Comparison of ENCODE assay signal across 20 cellular contexts in genomic region chr5:137727623-137728022, GRCh38. TPM values are rescaled to one million over a fixed set of nuclear protein-coding genes. Genes with fewer than 3 reads are reported as not detected.
A peak's percentile ranks its signal among the peaks of the same experiment; 100 is the strongest.
DNase-seq lines count a peak whose midpoint lies in the region; FAIRE-seq and TF ChIP-seq lines count a peak whose summit lies in the region.
"Had no signal": no experiment of that assay in that cellular context is flagged by ENCODE, and none has a peak within 500 bp of the region (broad histone marks: within the 10 kb centered on the region; RNA-seq: fewer than 3 reads in every experiment).

No MANE protein-coding gene starts in this region.

- no peak overlapping the region for H2BK5ac ChIP-seq in mesendoderm (ENCODE audit: low read length)

- no peaks in the 10 kb centered on the region for H3K27me3 ChIP-seq in HUES48 (ENCODE audit: control insufficient read depth, insufficient read depth, low read length)
- no peaks in the 10 kb centered on the region for H3K27me3 ChIP-seq in endothelial cell of umbilical vein (ENCODE audit: control insufficient read depth in 2 of 2, insufficient read depth in 2 of 2, low read length in 2 of 2)
- no peaks in the 10 kb centered on the region for H3K27me3 ChIP-seq in mesendoderm (ENCODE audit: insufficient read depth, low read length, poor library complexity)
- H3K27me3 ChIP-seq in SK-N-SH (ENCODE audit: insufficient read depth), result no peaks in the 10 kb centered on the region

- no peak overlapping the region for H3K23ac ChIP-seq in mesendoderm (ENCODE audit: low read length)

- no peak for TF ChIP-seq RAD21 in SK-N-SH (IDR thresholded peaks at IDR 0.05; ENCODE audit: low read length)

- H3K4me2 ChIP-seq in endothelial cell of umbilical vein (ENCODE audit: insufficient read depth, low read length) (no peak overlapping the region), mesendoderm (ENCODE audit: low read length) (no peak overlapping the region), SK-N-SH (no peak overlapping the region)
- H3K4me2 ChIP-seq: A549, GM23338 had no signal

- peaks cover 4% of the 10 kb centered on the region for H3F3A ChIP-seq in SK-N-SH (replicated peaks; ENCODE audit: insufficient read depth)

- FAIRE-seq in endothelial cell of umbilical vein (lab: Jason Lieb, UNC), result no peak
- FAIRE-seq in RCC 7860 (lab: Jason Lieb, UNC), result no peak
- FAIRE-seq: A549, GM18507 had no signal

- H3K79me2 ChIP-seq in endothelial cell of umbilical vein (ENCODE audit: control insufficient read depth, insufficient read depth, low read length) (peaks cover 3% of the 10 kb centered on the region), mesendoderm (ENCODE audit: control insufficient read depth, insufficient read depth, low read length) (no peaks in the 10 kb centered on the region), SK-N-SH (ENCODE audit: insufficient read depth) (no peaks in the 10 kb centered on the region)

- no TSS peak for BruUV-seq in endothelial cell of umbilical vein (replicated peaks; lab: Mats Ljungman, UMichigan)

- H3K9ac ChIP-seq in HUES48 (ENCODE audit: low read depth, low read length), result no peak overlapping the region
- H3K9ac ChIP-seq in endothelial cell of umbilical vein (replicated peaks; ENCODE audit: extremely low read depth, insufficient read depth, low read length), result no peak overlapping the region
- H3K9ac ChIP-seq in mesendoderm (ENCODE audit: low read length), result no peak overlapping the region
- H3K9ac ChIP-seq in SK-N-SH, result no peak overlapping the region

- WGBS in mesendoderm (ENCODE audit: extremely low coverage, insufficient coverage, low lambda C conversion rate), result no CpG with 5 or more reads among the region's 2 CpGs
- 68% methylated on average over 2 of the region's 2 CpGs for WGBS in SK-N-SH (ENCODE audit: low lambda C conversion rate)

- TF ChIP-seq EP300 in SK-N-SH (IDR thresholded peaks at IDR 0.05; ENCODE audit: borderline replicate concordance in 1 of 2, low read depth in 1 of 2, low read length in 1 of 2), result no peak

- H4K20me1 ChIP-seq in endothelial cell of umbilical vein (replicated peaks; ENCODE audit: control insufficient read depth, extremely low read depth, insufficient read depth, low read length) (no peaks in the 10 kb centered on the region), SK-N-SH (ENCODE audit: insufficient read depth) (no peaks in the 10 kb centered on the region)

- CTCF ChIA-PET in endothelial cell of umbilical vein (lab: Charles Lee) (interaction anchor here (0.8 to 4.3 kb wide), 28 partner anchors 8 to 98 kb away, joined by 3 to 217 read pairs (median 6); partner anchors contain the start of gene KLHL3), SK-N-SH (lab: Yijun Ruan, JAX) (interaction anchor here (1.0 to 4.4 kb wide), 7 partner anchors 8 to 68 kb away, joined by 3 to 29 read pairs (median 5); no protein-coding TSS in a partner anchor)

- H3K18ac ChIP-seq in mesendoderm (ENCODE audit: low read length), result no peak overlapping the region

- H4K8ac ChIP-seq in mesendoderm (ENCODE audit: low read depth, low read length), result no peak overlapping the region

- H4K5ac ChIP-seq in mesendoderm (ENCODE audit: low read length), result no peak overlapping the region

- TF ChIP-seq CTCF in endothelial cell of umbilical vein (IDR thresholded peaks at IDR 0.05; ENCODE audit: extremely low read depth in 1 of 2, insufficient read depth in 1 of 2, low read depth in 1 of 2, low read length in 2 of 2) (no peak), SK-N-SH (IDR thresholded peaks at IDR 0.05) (no peak)

- DNase-seq in endothelial cell of umbilical vein (ENCODE audit: low read depth, low spot score) (peak; percentile 19), mesendoderm (peak; percentile 75), RCC 7860 (ENCODE audit: low spot score) (no peak), SK-N-SH (no peak)
- no peak for DNase-seq in activated CD4-positive, CD25-positive, alpha-beta regulatory T cell (lab: John Stamatoyannopoulos, UW)
- DNase-seq: 8988T; ACHN; AML-193; C1 segment of cervical spinal cord; Calu3; CD4-positive, alpha-beta memory T cell; COR-L47; DMS53; DMS79 treated with DMSO at 0.1 percent for 48 hours; GF-D8; H9 had no signal

- no peak overlapping the region for H2AFZ ChIP-seq in endothelial cell of umbilical vein (ENCODE audit: low read depth, low read length)
- H2AFZ ChIP-seq in SK-N-SH (ENCODE audit: low read depth), result no peak overlapping the region
- H2AFZ ChIP-seq: GM23338 had no signal

- no peak overlapping the region for H2BK120ac ChIP-seq in mesendoderm (ENCODE audit: low read depth, low read length)

- H3K4me3 ChIP-seq in HUES48 (ENCODE audit: low read depth, low read length), result no peak overlapping the region
- no peak overlapping the region for H3K4me3 ChIP-seq in endothelial cell of umbilical vein (replicated peaks in 1 of 3; ENCODE audit: insufficient read depth in 1 of 3, low read depth in 1 of 3, low read length in 3 of 3)
- H3K4me3 ChIP-seq in mesendoderm (ENCODE audit: low read length), result no peak overlapping the region
- no peak overlapping the region for H3K4me3 ChIP-seq in SK-N-SH (ENCODE audit: low read depth in 2 of 2, low read length in 1 of 2)
- H3K4me3 ChIP-seq: A549, GM23338 had no signal

- H2BK15ac ChIP-seq in mesendoderm (replicated peaks; ENCODE audit: low read depth), result no peak overlapping the region

- H3K9me3 ChIP-seq in HUES48 (ENCODE audit: control insufficient read depth, insufficient read depth, low read length) (no peaks in the 10 kb centered on the region), endothelial cell of umbilical vein (replicated peaks; ENCODE audit: control insufficient read depth, insufficient read depth, low read length) (no peaks in the 10 kb centered on the region), SK-N-SH (no peaks in the 10 kb centered on the region)

- no peak overlapping the region for H3K4ac ChIP-seq in mesendoderm (ENCODE audit: low read depth, low read length)

- no peaks in the 10 kb centered on the region for H3K9me2 ChIP-seq in SK-N-SH

- H3K79me1 ChIP-seq in mesendoderm (ENCODE audit: low read length), result no peaks in the 10 kb centered on the region

- no peaks in the 10 kb centered on the region for H3K9me1 ChIP-seq in endothelial cell of umbilical vein (replicated peaks; ENCODE audit: control insufficient read depth, extremely low read depth, insufficient read depth, low read length)

- intact Hi-C loops in endothelial cell of umbilical vein (cut with micrococcal nuclease), result loop anchor here (1.0 kb wide), 1 partner anchor 67 kb away; no protein-coding TSS in a partner anchor

- dilution Hi-C loops in endothelial cell of umbilical vein (cut with MboI; ENCODE audit: extremely low pct_ligation_motif_present, low sequenced_read_pairs), result no loop called here

- POLR2A ChIA-PET in endothelial cell of umbilical vein (lab: Charles Lee) (no interaction called here), SK-N-SH (lab: Yijun Ruan, JAX) (no interaction called here)

- H3K4me1 ChIP-seq in HUES48 (ENCODE audit: control insufficient read depth, insufficient read depth, low read length), result no peaks in the 10 kb centered on the region
- no peaks in the 10 kb centered on the region for H3K4me1 ChIP-seq in endothelial cell of umbilical vein (ENCODE audit: control insufficient read depth, extremely low read depth, insufficient read depth, low read length)
- peaks cover 3% of the 10 kb centered on the region for H3K4me1 ChIP-seq in mesendoderm (ENCODE audit: control insufficient read depth, low read depth, low read length)
- no peaks in the 10 kb centered on the region for H3K4me1 ChIP-seq in SK-N-SH (ENCODE audit: control insufficient read depth in 1 of 2, insufficient read depth in 2 of 2, low read depth in 1 of 2, low read length in 1 of 2)
- H3K4me1 ChIP-seq: A549 had no signal

- no peak overlapping the region for H3K56ac ChIP-seq in mesendoderm (ENCODE audit: low read length)

- TF ChIP-seq POLR2A in endothelial cell of umbilical vein (IDR thresholded peaks at IDR 0.05; ENCODE audit: low read depth, low read length), result no peak

- H3K36me3 ChIP-seq in HUES48 (ENCODE audit: control insufficient read depth, insufficient read depth, low read length), result no peaks in the 10 kb centered on the region
- H3K36me3 ChIP-seq in endothelial cell of umbilical vein (ENCODE audit: control insufficient read depth in 2 of 2, extremely low read depth in 1 of 2, insufficient read depth in 2 of 2, low read length in 2 of 2), result peaks cover 0 to 4% of the 10 kb centered on the region in 2 experiments
- no peaks in the 10 kb centered on the region for H3K36me3 ChIP-seq in mesendoderm (ENCODE audit: control insufficient read depth, insufficient read depth, low read length)
- no peaks in the 10 kb centered on the region for H3K36me3 ChIP-seq in SK-N-SH (replicated peaks in 1 of 2; ENCODE audit: control insufficient read depth in 1 of 2, insufficient read depth in 2 of 2, low read length in 1 of 2)

- H3K27ac ChIP-seq in HUES48 (ENCODE audit: low read depth, low read length) (peak overlapping the region; percentile 10), endothelial cell of umbilical vein (ENCODE audit: insufficient read depth, low read depth, low read length) (no peak overlapping the region), mesendoderm (ENCODE audit: low read depth, low read length) (peak overlapping the region; percentile 29), SK-N-SH (ENCODE audit: low read depth in 2 of 2, low read length in 1 of 2) (no peak overlapping the region)
- H3K27ac ChIP-seq: A549 had no signal

- H2AK5ac ChIP-seq in mesendoderm (ENCODE audit: low read length), result no peak overlapping the region

RNA-seq across cellular contexts. Expression of gene KLHL3, which starts 8.3 kb away (rescaled TPM):
- 13.6 and 13.9 TPM in 2 replicates for total RNA-seq in endothelial cell of umbilical vein
- 7.5 and 8.8 TPM in 2 replicates for polyA plus RNA-seq in endothelial cell of umbilical vein
- polyA plus RNA-seq in endothelial cell of umbilical vein (2011; cell fraction: cytosol; rRNA removed), result 3.3 and 4.3 TPM in 2 replicates
- polyA plus RNA-seq in endothelial cell of umbilical vein (2011; cell fraction: nucleus; rRNA removed), result 46.1 and 48.4 TPM in 2 replicates
- 4.6 and 5.6 TPM in 2 replicates for polyA plus RNA-seq in endothelial cell of umbilical vein (2012)
- 49.6 and 51.0 TPM in 2 replicates for polyA minus RNA-seq in endothelial cell of umbilical vein
- polyA minus RNA-seq in endothelial cell of umbilical vein (2011; cell fraction: cytosol; rRNA and poly(A)+ RNA removed), result 4.9 TPM
- polyA minus RNA-seq in endothelial cell of umbilical vein (2011; cell fraction: nucleus; rRNA and poly(A)+ RNA removed), result 38.5 and 44.5 TPM in 2 replicates
- polyA plus RNA-seq in mesendoderm (2013, experiment 1 of 2), result 2.2 TPM
- 2.1 TPM for polyA plus RNA-seq in mesendoderm (2013, experiment 2 of 2)
- 3.8 and 4.9 TPM in 2 replicates for polyA plus RNA-seq in SK-N-SH (2012; rRNA removed)
- 1.9 and 2.3 TPM in 2 replicates for polyA plus RNA-seq in SK-N-SH (2012; cell fraction: cytosol; rRNA removed)
- 22.2 and 23.7 TPM in 2 replicates for polyA plus RNA-seq in SK-N-SH (2012; cell fraction: nucleus; rRNA removed)

RNA-seq across cellular contexts. Expression of gene HNRNPA0, which starts 26.5 kb away (rescaled TPM):
- total RNA-seq in endothelial cell of umbilical vein, result 37.5 and 37.9 TPM in 2 replicates
- 13.4 and 16.0 TPM in 2 replicates for polyA plus RNA-seq in endothelial cell of umbilical vein
- polyA plus RNA-seq in endothelial cell of umbilical vein (2011; cell fraction: cytosol; rRNA removed), result 11.6 and 14.9 TPM in 2 replicates
- 5.1 and 7.2 TPM in 2 replicates for polyA plus RNA-seq in endothelial cell of umbilical vein (2011; cell fraction: nucleus; rRNA removed)
- polyA plus RNA-seq in endothelial cell of umbilical vein (2012), result 21.9 and 24.3 TPM in 2 replicates
- 8.9 and 10.5 TPM in 2 replicates for polyA minus RNA-seq in endothelial cell of umbilical vein
- 20.9 TPM for polyA minus RNA-seq in endothelial cell of umbilical vein (2011; cell fraction: cytosol; rRNA and poly(A)+ RNA removed)
- 7.3 and 7.9 TPM in 2 replicates for polyA minus RNA-seq in endothelial cell of umbilical vein (2011; cell fraction: nucleus; rRNA and poly(A)+ RNA removed)
- 60.8 TPM for polyA plus RNA-seq in mesendoderm (2013, experiment 1 of 2)
- 60.2 TPM for polyA plus RNA-seq in mesendoderm (2013, experiment 2 of 2)
- 19.2 and 24.9 TPM in 2 replicates for polyA plus RNA-seq in SK-N-SH (2012; rRNA removed)
- 18.5 and 21.0 TPM in 2 replicates for polyA plus RNA-seq in SK-N-SH (2012; cell fraction: cytosol; rRNA removed)
- 12.0 TPM in 2 replicates for polyA plus RNA-seq in SK-N-SH (2012; cell fraction: nucleus; rRNA removed)

Comparison
In these comparisons a context has a peak if more than half of its experiments do, and no peak if none do; other contexts are left out.
1. H3K27ac ChIP-seq: peak in HUES48 (single experiment) and mesendoderm (single experiment); none in endothelial cell of umbilical vein (single experiment) and SK-N-SH (0 of 2).
2. DNase-seq: peak in endothelial cell of umbilical vein (single experiment) and mesendoderm (single experiment); none in activated CD4-positive, CD25-positive, alpha-beta regulatory T cell (0 of 4), RCC 7860 (single experiment) and SK-N-SH (single experiment).